ENCODE assay signal across 8 cellular contexts in the genomic region with DNA sequence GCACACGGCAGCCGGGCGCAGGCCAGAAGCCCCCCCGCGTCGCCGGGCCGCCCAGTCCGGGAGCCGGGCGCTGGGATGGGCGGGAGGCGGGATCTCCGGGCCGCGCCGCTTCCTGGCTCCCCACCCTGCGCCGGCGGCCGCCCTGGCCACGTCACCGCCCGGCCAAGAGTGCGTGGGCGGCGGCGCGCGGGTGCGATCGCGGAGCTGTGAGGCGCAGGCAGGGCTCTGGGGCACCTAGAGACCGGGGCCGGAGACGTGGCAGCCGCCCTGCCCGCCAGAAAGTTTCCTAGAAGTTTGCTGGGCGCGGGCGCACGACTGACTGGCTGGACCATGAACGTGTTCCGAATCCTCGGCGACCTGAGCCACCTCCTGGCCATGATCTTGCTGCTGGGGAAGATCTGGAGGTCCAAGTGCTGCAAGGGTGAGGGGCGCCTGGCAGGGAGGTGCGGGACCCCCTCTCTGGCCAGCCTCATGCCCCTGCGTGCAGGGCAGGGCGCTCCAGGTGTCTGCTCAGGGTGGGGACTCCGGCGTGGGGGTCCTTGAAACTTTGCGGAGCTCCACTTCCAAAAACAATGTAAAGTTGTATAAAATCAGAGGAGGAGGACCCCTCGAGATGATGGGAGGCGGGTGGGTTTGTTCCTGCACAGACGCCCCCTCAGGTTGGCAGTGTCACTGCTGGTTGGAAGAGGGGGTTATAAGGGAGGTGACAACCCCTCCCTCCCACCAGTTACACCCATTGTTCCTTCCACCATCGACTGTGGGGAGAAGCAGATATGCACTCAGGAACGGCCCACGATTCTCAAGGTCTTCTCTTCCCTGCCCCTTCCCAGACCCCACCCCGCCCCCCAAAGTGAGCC. TPM values are rescaled to one million over a fixed set of nuclear protein-coding genes. Genes with fewer than 3 reads are reported as not detected.
DNase-seq lines count a peak whose midpoint lies in the region; ATAC-seq, FAIRE-seq and TF ChIP-seq lines count a peak whose summit lies in the region.

A gene (plus strand): TSS at position 193 of the 857 bp plus-strand sequence. CDS start 138 bp downstream, at position 331.

- H3K9ac ChIP-seq in HCT116 (ENCODE audit: low read length) (peak within 1 kb of the TSS; percentile 92), colonic mucosa (ENCODE audit: low read depth in 2 of 2, low read length in 2 of 2) (peak within 1 kb of the TSS; percentile 87 to 94)

- H3K36me3 ChIP-seq in HCT116 (ENCODE audit: control insufficient read depth in 1 of 2, insufficient read depth in 2 of 2, low read length in 2 of 2): no peaks in the 10 kb centered on the region
- no peaks in the 10 kb centered on the region for H3K36me3 ChIP-seq in WERI-Rb-1
- no peaks in the 10 kb centered on the region for H3K36me3 ChIP-seq in colonic mucosa

- H3K27ac ChIP-seq in HCT116 (ENCODE audit: low read depth, low read length) (peak within 1 kb of the TSS; percentile 81), WERI-Rb-1 (no peak within 1 kb of the TSS), colonic mucosa (peak within 1 kb of the TSS; percentile 32)

- FAIRE-seq in D721Med (lab: Jason Lieb, UNC): no peak

- ATAC-seq in HCT116 (peak; percentile 94), left lobe of liver (peak; percentile 90)

- peak; percentile 40 for TF ChIP-seq POLR2A in HCT116 (IDR thresholded peaks at IDR 0.05; ENCODE audit: borderline replicate concordance, extremely low read depth, insufficient read depth, insufficient read length)

- TF ChIP-seq CTCF in HCT116 (IDR thresholded peaks at IDR 0.05 in 2 of 3, conservative IDR thresholded peaks at IDR 0.05 in 1 of 3; ENCODE audit: borderline replicate concordance in 1 of 3, insufficient read depth in 1 of 3, low read depth in 2 of 3, low read length in 2 of 3) (peak in 2 of 3 experiments; percentile 26 to 30; a peak in 2 of 6 replicates), WERI-Rb-1 (IDR thresholded peaks at IDR 0.05; ENCODE audit: low read depth, low read length) (0 out of 2 replicates have a peak, but pooled peaks have one; percentile 24), colonic mucosa (IDR thresholded peaks at IDR 0.05) (no peak), D721Med (IDR thresholded peaks at IDR 0.05; ENCODE audit: insufficient read depth, missing control alignments) (no peak)

- H3K27me3 ChIP-seq in HCT116 (ENCODE audit: insufficient read depth, low read length): no peaks in the 10 kb centered on the region
- no peaks in the 10 kb centered on the region for H3K27me3 ChIP-seq in WERI-Rb-1 (ENCODE audit: insufficient read depth, low read depth, severe bottlenecking)
- H3K27me3 ChIP-seq in colonic mucosa: peaks cover 9% of the 10 kb centered on the region

- POLR2A ChIA-PET in HCT116 (lab: Charles Lee): no interaction called here

- H3K79me2 ChIP-seq in HCT116 (ENCODE audit: insufficient read depth, low read length): no peaks in the 10 kb centered on the region

- H3K4me3 ChIP-seq in HCT116 (replicated peaks in 1 of 2; ENCODE audit: low read depth in 1 of 2, low read length in 2 of 2) (peak within 1 kb of the TSS; percentile 72 to 92), WERI-Rb-1 (ENCODE audit: low read depth, low read length) (peak within 1 kb of the TSS; percentile 32), colonic mucosa (peak within 1 kb of the TSS; percentile 57)

- RAD21 ChIA-PET in HCT116 (lab: Charles Lee; ENCODE audit: low non-redundant PET in 1 of 2, low total read pairs in 2 of 2, uncharacterized antibody in 2 of 2, unreplicated experiment in 2 of 2): no interaction called here

- H3K9me3 ChIP-seq in HCT116 (ENCODE audit: control insufficient read depth in 1 of 2, insufficient read depth in 1 of 2, low read depth in 1 of 2, low read length in 2 of 2) (no peaks in the 10 kb centered on the region), WERI-Rb-1 (ENCODE audit: severe bottlenecking) (no peaks in the 10 kb centered on the region), colonic mucosa (no peaks in the 10 kb centered on the region)

- peaks cover 6 to 29% of the 10 kb centered on the region in 2 experiments for H3K4me1 ChIP-seq in HCT116 (ENCODE audit: control insufficient read depth in 1 of 2, insufficient read depth in 2 of 2, low read length in 2 of 2)
- H3K4me1 ChIP-seq in colonic mucosa: no peaks in the 10 kb centered on the region

- H3K4me2 ChIP-seq in HCT116 (ENCODE audit: low read length): peak within 1 kb of the TSS; percentile 100

- no peaks in the 10 kb centered on the region for H3K9me2 ChIP-seq in HCT116 (ENCODE audit: insufficient read depth)

- BruUV-seq in HCT116 (replicated peaks; lab: Mats Ljungman, UMichigan): TSS peak; percentile 65

- no peak within 1 kb of the TSS for H2AFZ ChIP-seq in HCT116 (ENCODE audit: low read depth, low read length, poor library complexity, severe bottlenecking)

- CTCF ChIA-PET in HCT116 (lab: Charles Lee): no interaction called here

- intact Hi-C loops in HCT116 (cut with micrococcal nuclease): no loop called here
- intact Hi-C loops in colonic mucosa (cut with DNase I): no loop called here

- H4K20me1 ChIP-seq in HCT116 (ENCODE audit: insufficient read depth): no peaks in the 10 kb centered on the region

- TF ChIP-seq RAD21 in HCT116 (IDR thresholded peaks at IDR 0.05; ENCODE audit: low read depth): no peak

- peak; percentile 94 for DNase-seq in AG08395 (ENCODE audit: low spot score)
- peak; percentile 15 for DNase-seq in HCT116 (ENCODE audit: low read depth, low spot score)
- no peak for DNase-seq in WERI-Rb-1
- DNase-seq in colonic mucosa: peak; percentile 72
- DNase-seq in left lobe of liver (ENCODE audit: low spot score): peak; percentile 58
- peak; percentile 32 to 65 for DNase-seq in stimulated activated CD4-positive, alpha-beta T cell treated with anti-CD3 and anti-CD28 coated beads, Interleukin-4, amount 100 ng/mL, for 4 hours
- DNase-seq in superior temporal gyrus (ENCODE audit: extremely low spot score): no peak
- no peak for DNase-seq in D721Med (ENCODE audit: insufficient read length, low spot score)

TF ChIP-seq in HCT116, 20 proteins besides CTCF, POLR2A, EP300 and RAD21:
- TF ChIP-seq ZFX (IDR thresholded peaks at IDR 0.05) (peak; percentile 23; the same call in 1 of the 2 replicates), EGR1 (IDR thresholded peaks at IDR 0.05; ENCODE audit: low read depth) (peak; percentile 99), POLR2AphosphoS5 (IDR thresholded peaks at IDR 0.05; ENCODE audit: low read depth, low read length) (peak; percentile 82), SP1 (IDR thresholded peaks at IDR 0.05; ENCODE audit: low read depth) (no peak)
- TF ChIP-seq, protein P1, sequence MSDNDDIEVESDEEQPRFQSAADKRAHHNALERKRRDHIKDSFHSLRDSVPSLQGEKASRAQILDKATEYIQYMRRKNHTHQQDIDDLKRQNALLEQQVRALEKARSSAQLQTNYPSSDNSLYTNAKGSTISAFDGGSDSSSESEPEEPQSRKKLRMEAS (IDR thresholded peaks at IDR 0.05): peak; percentile 77

RNA-seq across cellular contexts. Expression of the gene that starts here (rescaled TPM):
- total RNA-seq in HCT116 (2021; ENCODE audit: unreplicated experiment): 33.1 TPM
- 29.9 and 33.2 TPM in 2 replicates for polyA plus RNA-seq in HCT116 (2012)
- total RNA-seq in colonic mucosa: 10 to 100 TPM; 26.7 to 29.1 TPM
- total RNA-seq in left lobe of liver: 15.2 TPM

Comparison
In these comparisons a context has a peak if more than half of its experiments do, and no peak if none do; other contexts are left out.
1. DNase-seq: peak in AG08395 (single experiment), HCT116 (single experiment), colonic mucosa (single experiment), left lobe of liver (single experiment) and stimulated activated CD4-positive, alpha-beta T cell treated with anti-CD3 and anti-CD28 coated beads, Interleukin-4, amount 100 ng/mL, for 4 hours (2 of 2); none in WERI-Rb-1 (single experiment), superior temporal gyrus (single experiment) and D721Med (single experiment).
2. H3K4me3 ChIP-seq: peak in every context shown above with its lines; median percentile 82 in HCT116; 57 in colonic mucosa; 32 in WERI-Rb-1.
3. CTCF ChIP-seq: peak in HCT116 (2 of 3) and WERI-Rb-1 (single experiment); none in colonic mucosa (single experiment) and D721Med (single experiment).